In the genomic region with DNA sequence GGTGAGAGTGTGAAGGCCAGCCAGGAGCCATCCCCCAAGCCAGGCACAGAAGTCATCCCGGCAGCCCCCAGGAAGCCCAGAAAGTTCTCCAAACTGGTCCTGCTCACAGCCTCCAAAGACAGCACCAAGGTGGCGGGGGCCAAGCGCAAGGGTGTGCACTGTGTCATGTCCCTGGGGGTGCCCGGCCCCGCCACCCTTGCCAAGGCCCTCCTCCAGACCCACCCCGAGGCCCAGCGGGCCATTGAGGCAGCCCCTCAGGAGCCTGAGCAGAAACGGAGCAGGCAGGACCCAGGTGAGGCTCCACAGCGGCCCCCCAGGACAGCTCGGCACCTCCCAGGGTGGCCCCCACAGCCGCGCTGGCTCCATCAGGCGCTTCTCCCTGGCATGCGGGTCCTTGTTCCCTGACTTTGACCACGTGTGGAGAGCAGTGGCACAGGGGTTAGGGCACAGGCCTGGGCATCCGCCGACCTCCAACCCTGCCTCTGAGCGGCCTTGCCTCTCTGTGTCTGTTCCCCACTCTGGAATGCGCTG, we compare ENCODE assay signal across 23 cellular contexts. TPM values are rescaled to one million over a fixed set of nuclear protein-coding genes. Genes with fewer than 3 reads are reported as not detected.
"Had no signal": no experiment of that assay in that cellular context is flagged by ENCODE, and none has a peak within 500 bp of the region (broad histone marks: within the 10 kb centered on the region; RNA-seq: fewer than 3 reads in every experiment).

No MANE protein-coding gene starts in this region.

- H3K4me1 Mint-ChIP-seq: activated naive CD4-positive, alpha-beta T cell treated with anti-CD3 and anti-CD28 coated beads, Interleukin-2, amount 50 U/mL, for 24 hours; mesothelial cell of epicardium; nephron had no signal

- H3K27ac Mint-ChIP-seq: activated naive CD4-positive, alpha-beta T cell treated with anti-CD3 and anti-CD28 coated beads, Interleukin-2, amount 50 U/mL, for 24 hours; dendritic cell treated with granulocyte-macrophage colony-stimulating factor and Interleukin-4, amounts not matched to agents 40 ng/mL and 50 ng/mL, for 4 days; mesothelial cell of epicardium; nephron had no signal

- H3K4me1 ChIP-seq: ascending aorta, breast epithelium had no signal

- FAIRE-seq: islet of Langerhans had no signal

- ATAC-seq: left colon had no signal

- H3K27ac ChIP-seq: ascending aorta, breast epithelium, esophagus muscularis mucosa, tibial artery, VCaP had no signal

- H3K9me3 Mint-ChIP-seq: activated naive CD4-positive, alpha-beta T cell treated with anti-CD3 and anti-CD28 coated beads, Interleukin-2, amount 50 U/mL, for 24 hours; dendritic cell treated with granulocyte-macrophage colony-stimulating factor and Interleukin-4, amounts not matched to agents 40 ng/mL and 50 ng/mL, for 4 days; mesothelial cell of epicardium; nephron had no signal

- H3K27me3 Mint-ChIP-seq: activated naive CD4-positive, alpha-beta T cell treated with anti-CD3 and anti-CD28 coated beads, Interleukin-2, amount 50 U/mL, for 24 hours; dendritic cell treated with granulocyte-macrophage colony-stimulating factor and Interleukin-4, amounts not matched to agents 40 ng/mL and 50 ng/mL, for 4 days had no signal

- H3K9me3 ChIP-seq: ascending aorta, breast epithelium, esophagus muscularis mucosa, spleen, tibial artery had no signal

- H3K36me3 Mint-ChIP-seq: activated naive CD4-positive, alpha-beta T cell treated with anti-CD3 and anti-CD28 coated beads, Interleukin-2, amount 50 U/mL, for 24 hours; mesothelial cell of epicardium had no signal

- H3K36me3 ChIP-seq: breast epithelium had no signal

- H3K27me3 ChIP-seq: ascending aorta, breast epithelium, esophagus muscularis mucosa, spleen, tibial artery had no signal

- H3K4me3 Mint-ChIP-seq: activated naive CD4-positive, alpha-beta T cell treated with anti-CD3 and anti-CD28 coated beads, Interleukin-2, amount 50 U/mL, for 24 hours; dendritic cell treated with granulocyte-macrophage colony-stimulating factor and Interleukin-4, amounts not matched to agents 40 ng/mL and 50 ng/mL, for 4 days; mesothelial cell of epicardium; nephron had no signal

- H3K4me3 ChIP-seq: ascending aorta, breast epithelium, esophagus muscularis mucosa, lung, spleen, tibial artery had no signal

- DNase-seq: activated CD4-positive, alpha-beta T cell treated with anti-CD3 and anti-CD28 coated beads for 1 hour; activated CD8-positive, alpha-beta memory T cell treated with anti-CD3 and anti-CD28 coated beads for 24 hours; activated gamma-delta T cell; cerebellar nuclear complex; effector CD8-positive, alpha-beta T cell; left colon; nucleus accumbens; retina; substantia nigra; tibial artery had no signal

RNA-seq across cellular contexts. Expression of a gene that starts 38.6 kb away (rescaled TPM):
- total RNA-seq: ascending aorta; esophagus muscularis mucosa; glomerular endothelial cell; T-helper 1 cell treated with Interleukin-12 subunit alpha and Interleukin-12 subunit beta and Interleukin-4 antibody, amounts not matched to agents 30 ng/mL and 1 ng/mL, for 36 hours had no signal
